Comparison of ENCODE assay signal across 12 cellular contexts in genomic region chr13:68056816-68057710, GRCh38.
DNase-seq lines count a peak whose midpoint lies in the region; ATAC-seq, FAIRE-seq and TF ChIP-seq lines count a peak whose summit lies in the region.
"Had no signal": no experiment of that assay in that cellular context is flagged by ENCODE, and none has a peak within 500 bp of the region (broad histone marks: within the 10 kb centered on the region; RNA-seq: fewer than 3 reads in every experiment).

No MANE protein-coding gene starts in this region.

- H2BK15ac ChIP-seq in IMR-90 (ENCODE audit: low read depth, low read length), result no peak overlapping the region

- H3K79me1 ChIP-seq in IMR-90 (ENCODE audit: low read depth in 1 of 2, low read length in 2 of 2), result no peaks in the 10 kb centered on the region

- POLR2A ChIA-PET in IMR-90 (lab: Charles Lee; ENCODE audit: unreplicated experiment), result no interaction called here

- no peaks in the 10 kb centered on the region for H3K27me3 ChIP-seq in IMR-90 (ENCODE audit: control insufficient read depth, insufficient read depth, low read length)
- no peaks in the 10 kb centered on the region for H3K27me3 ChIP-seq in adrenal gland

- H3K4ac ChIP-seq in IMR-90 (ENCODE audit: low read depth, low read length), result no peak overlapping the region

- no peak overlapping the region for H3K56ac ChIP-seq in IMR-90 (ENCODE audit: extremely low read depth, insufficient read depth, low read length)

- CTCF ChIA-PET in IMR-90 (lab: Yijun Ruan, JAX), result no interaction called here

- no peaks in the 10 kb centered on the region for H3K27me3 Mint-ChIP-seq in activated T-helper 1 cell treated with anti-CD3 and anti-CD28 coated beads, Interleukin-12 subunit alpha, Interleukin-12 subunit beta, Interleukin-2, Interleukin-4 antibody, amounts not matched to agents 30 ng/mL and 10 ng/mL and 1 ng/mL, durations not matched to agents 14 hours and 24 hours and 36 hours (ENCODE audit: insufficient read depth)

- no peak overlapping the region for H2AFZ ChIP-seq in IMR-90 (replicated peaks; ENCODE audit: low read length, poor library complexity)

- no peak overlapping the region for H3K18ac ChIP-seq in IMR-90 (ENCODE audit: low read depth, low read length)

- peaks cover 16% of the 10 kb centered on the region for H3K9me3 Mint-ChIP-seq in activated T-helper 1 cell treated with anti-CD3 and anti-CD28 coated beads, Interleukin-12 subunit alpha, Interleukin-12 subunit beta, Interleukin-2, Interleukin-4 antibody, amounts not matched to agents 30 ng/mL and 10 ng/mL and 1 ng/mL, durations not matched to agents 14 hours and 24 hours and 36 hours

- no peaks in the 10 kb centered on the region for H3K4me1 Mint-ChIP-seq in activated T-helper 1 cell treated with anti-CD3 and anti-CD28 coated beads, Interleukin-12 subunit alpha, Interleukin-12 subunit beta, Interleukin-2, Interleukin-4 antibody, amounts not matched to agents 30 ng/mL and 10 ng/mL and 1 ng/mL, durations not matched to agents 14 hours and 24 hours and 36 hours (ENCODE audit: low read depth)

- DNase-seq in A172 (ENCODE audit: low spot score) (peak; percentile 77), IMR-90 (peak; percentile 1), astrocyte of the hippocampus (ENCODE audit: low read depth, low spot score) (peak; percentile 83), kidney (peak; percentile 29), GM20000 (ENCODE audit: low spot score) (no peak), adrenal gland (no peak)
- DNase-seq in central memory CD4-positive, alpha-beta T cell, result no peak
- DNase-seq in activated T-helper 1 cell treated with anti-CD3 and anti-CD28 coated beads, Interleukin-12 subunit alpha, Interleukin-12 subunit beta, Interleukin-2, Interleukin-4 antibody, amounts not matched to agents 30 ng/mL and 10 ng/mL and 1 ng/mL, durations not matched to agents 14 hours and 24 hours and 36 hours (ENCODE audit: low spot score), result no peak
- DNase-seq: activated T-cell treated with anti-CD3 and anti-CD28 coated beads, Interleukin-2, amount 50 U/mL, for 72 hours; NCI-H187 treated with DMSO at 0.1 percent for 48 hours had no signal

- no peak overlapping the region for H3K4me3 Mint-ChIP-seq in activated T-helper 1 cell treated with anti-CD3 and anti-CD28 coated beads, Interleukin-12 subunit alpha, Interleukin-12 subunit beta, Interleukin-2, Interleukin-4 antibody, amounts not matched to agents 30 ng/mL and 10 ng/mL and 1 ng/mL, durations not matched to agents 14 hours and 24 hours and 36 hours
- H3K4me3 Mint-ChIP-seq: activated T-cell treated with anti-CD3 and anti-CD28 coated beads, Interleukin-2, amount 50 U/mL, for 72 hours had no signal

- H2BK120ac ChIP-seq in IMR-90 (ENCODE audit: low read depth, low read length), result no peak overlapping the region

- no peak for ATAC-seq in IMR-90 (ENCODE audit: low read depth)
- ATAC-seq: activated T-cell treated with anti-CD3 and anti-CD28 coated beads, Interleukin-2, amount 50 U/mL, for 72 hours had no signal

- H4K91ac ChIP-seq in IMR-90 (ENCODE audit: insufficient read depth, low read depth, low read length), result no peak overlapping the region

- H3K4me2 ChIP-seq in IMR-90 (ENCODE audit: low read depth, low read length), result no peak overlapping the region

- no peak overlapping the region for H3K4me3 ChIP-seq in IMR-90 (ENCODE audit: insufficient read depth, low read depth, low read length)
- H3K4me3 ChIP-seq in kidney (ENCODE audit: low read length in 2 of 2), result no peak overlapping the region
- H3K4me3 ChIP-seq in adrenal gland, result no peak overlapping the region
- H3K4me3 ChIP-seq: coronary artery had no signal

- no peak overlapping the region for H3K14ac ChIP-seq in IMR-90 (replicated peaks; ENCODE audit: low read depth, low read length)

- no peak for FAIRE-seq in kidney (lab: Jason Lieb, UNC)
- FAIRE-seq: RCC 7860 had no signal

- H4K8ac ChIP-seq in IMR-90 (ENCODE audit: low read depth in 2 of 2, low read length in 2 of 2), result no peak overlapping the region

- H4K20me1 ChIP-seq in IMR-90 (ENCODE audit: insufficient read depth, low read length), result no peaks in the 10 kb centered on the region

- H3K27ac ChIP-seq in IMR-90 (ENCODE audit: insufficient read depth, low read length) (no peak overlapping the region), kidney (ENCODE audit: low read depth in 2 of 2, low read length in 2 of 2) (no peak overlapping the region), adrenal gland (no peak overlapping the region)
- H3K27ac ChIP-seq: coronary artery had no signal

- no peak for TF ChIP-seq POLR2A in IMR-90 (IDR thresholded peaks at IDR 0.05; ENCODE audit: low read depth, low read length)
- no peak for TF ChIP-seq POLR2A in adrenal gland (IDR thresholded peaks at IDR 0.05)

- H4K5ac ChIP-seq in IMR-90 (ENCODE audit: low read depth, low read length), result no peak overlapping the region

- TF ChIP-seq CTCF in IMR-90 (conservative IDR thresholded peaks at IDR 0.05; ENCODE audit: low read depth, low read length), result no peak
- TF ChIP-seq CTCF in kidney (IDR thresholded peaks at IDR 0.05; ENCODE audit: borderline replicate concordance, extremely low read depth, insufficient read depth), result no peak
- TF ChIP-seq CTCF in GM20000 (IDR thresholded peaks at IDR 0.05; ENCODE audit: extremely low read depth, missing control alignments), result no peak
- no peak for TF ChIP-seq CTCF in adrenal gland (IDR thresholded peaks at IDR 0.05)

- H3K23ac ChIP-seq in IMR-90 (ENCODE audit: low read depth, low read length), result no peak overlapping the region

- H2BK5ac ChIP-seq in IMR-90 (ENCODE audit: low read depth, low read length, poor library complexity, severe bottlenecking), result no peak overlapping the region

- no peaks in the 10 kb centered on the region for H3K4me1 ChIP-seq in IMR-90 (ENCODE audit: control insufficient read depth, insufficient read depth, low read length)
- H3K4me1 ChIP-seq in kidney (ENCODE audit: control insufficient read depth in 1 of 2, insufficient read depth in 1 of 2, low read depth in 1 of 2, low read length in 2 of 2), result no peaks in the 10 kb centered on the region
- no peaks in the 10 kb centered on the region for H3K4me1 ChIP-seq in adrenal gland (replicated peaks in 1 of 2)

- WGBS in IMR-90 (ENCODE audit: extremely low coverage in 2 of 2, insufficient read length in 1 of 2), 2 experiments, result 100% methylated on average over 1 of the region's 5 CpGs; no CpG with 5 or more reads in 1 of the 2 experiments
- 80 to 88% (median 84%) methylated on average over 5 of the region's 5 CpGs for WGBS in adrenal gland, 4 donors

- no peak overlapping the region for H2AK5ac ChIP-seq in IMR-90 (ENCODE audit: low read depth, low read length)

- H3K36me3 ChIP-seq in IMR-90 (ENCODE audit: control insufficient read depth, insufficient read depth, low read length) (no peaks in the 10 kb centered on the region), kidney (ENCODE audit: control insufficient read depth in 1 of 2, insufficient read depth in 2 of 2, low read length in 2 of 2) (no peaks in the 10 kb centered on the region), adrenal gland (replicated peaks in 1 of 2) (no peaks in the 10 kb centered on the region)

- in situ Hi-C loops in IMR-90 (cut with MboI; ENCODE audit: low sequenced_read_pairs), result no loop called here

- peaks cover 3% of the 10 kb centered on the region for H3K9me3 ChIP-seq in IMR-90 (ENCODE audit: control insufficient read depth, insufficient read depth, low read length)
- H3K9me3 ChIP-seq in kidney (ENCODE audit: control insufficient read depth in 1 of 2, low read length in 2 of 2), result no peaks in the 10 kb centered on the region
- no peaks in the 10 kb centered on the region for H3K9me3 ChIP-seq in adrenal gland (replicated peaks in 1 of 3)

- H3K9ac ChIP-seq in IMR-90 (ENCODE audit: low read depth, low read length) (no peak overlapping the region), kidney (ENCODE audit: low read length in 2 of 2) (no peak overlapping the region)

- no peak for TF ChIP-seq RAD21 in IMR-90 (IDR thresholded peaks at IDR 0.05; ENCODE audit: low read length)

- no peaks in the 10 kb centered on the region for H3K9me1 ChIP-seq in IMR-90 (ENCODE audit: insufficient read depth, low read length)

- intact Hi-C loops in IMR-90 (cut with micrococcal nuclease), result no loop called here
- intact Hi-C loops in kidney (cut with DNase I), result no loop called here
- intact Hi-C loops in activated T-helper 1 cell treated with anti-CD3 and anti-CD28 coated beads, Interleukin-12 subunit alpha, Interleukin-12 subunit beta, Interleukin-2, Interleukin-4 antibody, amounts not matched to agents 30 ng/mL and 10 ng/mL and 1 ng/mL, durations not matched to agents 14 hours and 24 hours and 36 hours (cut with micrococcal nuclease), result no loop called here
- intact Hi-C loops in adrenal gland (cut with DNase I), result no loop called here

- no peaks in the 10 kb centered on the region for H3K36me3 Mint-ChIP-seq in activated T-helper 1 cell treated with anti-CD3 and anti-CD28 coated beads, Interleukin-12 subunit alpha, Interleukin-12 subunit beta, Interleukin-2, Interleukin-4 antibody, amounts not matched to agents 30 ng/mL and 10 ng/mL and 1 ng/mL, durations not matched to agents 14 hours and 24 hours and 36 hours (ENCODE audit: low read depth)

- dilution Hi-C loops in IMR-90 (cut with HindIII; ENCODE audit: low sequenced_read_pairs, unreplicated experiment), result no loop called here

- no peak overlapping the region for H3K27ac Mint-ChIP-seq in activated T-helper 1 cell treated with anti-CD3 and anti-CD28 coated beads, Interleukin-12 subunit alpha, Interleukin-12 subunit beta, Interleukin-2, Interleukin-4 antibody, amounts not matched to agents 30 ng/mL and 10 ng/mL and 1 ng/mL, durations not matched to agents 14 hours and 24 hours and 36 hours
- H3K27ac Mint-ChIP-seq: activated T-cell treated with anti-CD3 and anti-CD28 coated beads, Interleukin-2, amount 50 U/mL, for 72 hours had no signal

- BruUV-seq in IMR-90 (replicated peaks; lab: Mats Ljungman, UMichigan), result no TSS peak

- H2AK9ac ChIP-seq in IMR-90 (replicated peaks; ENCODE audit: low read depth, low read length, poor library complexity), result no peak overlapping the region

- H2BK20ac ChIP-seq in IMR-90 (ENCODE audit: low read depth, low read length), result no peak overlapping the region

TF ChIP-seq in IMR-90, 13 proteins besides CTCF, POLR2A, EP300 and RAD21 (continues in another document):
- TF ChIP-seq RCOR1 (IDR thresholded peaks at IDR 0.05; ENCODE audit: insufficient replicate concordance, low read length) (no peak), MAFK (IDR thresholded peaks at IDR 0.05; ENCODE audit: low read depth, low read length) (no peak), BHLHE40 (IDR thresholded peaks at IDR 0.05; ENCODE audit: low read depth, low read length) (no peak), ELK1 (IDR thresholded peaks at IDR 0.05; ENCODE audit: borderline replicate concordance, low read depth, low read length) (no peak), NFE2L2 (IDR thresholded peaks at IDR 0.05; ENCODE audit: low read depth, low read length) (no peak)

Comparison
In these comparisons a context has a peak if more than half of its experiments do, and no peak if none do; other contexts are left out.
1. DNase-seq: peak in A172 (single experiment), IMR-90 (single experiment), astrocyte of the hippocampus (single experiment) and kidney (single experiment); none in central memory CD4-positive, alpha-beta T cell (single experiment), activated T-helper 1 cell treated with anti-CD3 and anti-CD28 coated beads, Interleukin-12 subunit alpha, Interleukin-12 subunit beta, Interleukin-2, Interleukin-4 antibody, amounts not matched to agents 30 ng/mL and 10 ng/mL and 1 ng/mL, durations not matched to agents 14 hours and 24 hours and 36 hours (single experiment), GM20000 (single experiment) and adrenal gland (0 of 7).